22 cellular contexts compared by ENCODE assay signal in genomic region chr5:118435131-118435530, GRCh38.
"Had no signal": no experiment of that assay in that cellular context is flagged by ENCODE, and none has a peak within 500 bp of the region (broad histone marks: within the 10 kb centered on the region; RNA-seq: fewer than 3 reads in every experiment).

No MANE protein-coding gene starts in this region.

- H3K9me3 Mint-ChIP-seq: IgD-negative memory B cell had no signal

- H3K4me1 Mint-ChIP-seq: IgD-negative memory B cell had no signal

- H3K27ac ChIP-seq: HL-60, KMS-11, SJCRH30 had no signal

- H3K4me3 Mint-ChIP-seq: IgD-negative memory B cell had no signal

- H3K27me3 ChIP-seq: SJCRH30 had no signal

- H3K36me3 ChIP-seq: SJCRH30 had no signal

- DNase-seq: Kasumi-1, MM.1S, NCI-H1092 treated with DMSO at 0.1 percent for 48 hours, NCI-H1436, NCI-H187, NCI-H2029, NCI-H2081 treated with DMSO at 0.1 percent for 48 hours, NCI-H2171, NCI-H226, NCI-H446, NCI-H510A, NCI-H524 treated with DMSO at 0.1 percent for 48 hours, NCI-H69, NCI-H774, RPMI8226, SHP77 treated with DMSO at 0.1 percent for 48 hours, SJCRH30 had no signal

- ATAC-seq: K562, SK-N-SH treated with all-trans-retinoic acid at 6 μM for 48 hours had no signal

- H3K27me3 Mint-ChIP-seq: IgD-negative memory B cell had no signal

- H3K4me3 ChIP-seq: K562, SJCRH30 had no signal

- H3K9me3 ChIP-seq: SJCRH30 had no signal

- H3K27ac Mint-ChIP-seq: IgD-negative memory B cell had no signal

- H3K4me1 ChIP-seq: SJCRH30 had no signal
